Comparison of ENCODE assay signal across 21 cellular contexts in genomic region chr6:147546501-147547368, GRCh38. TPM values are rescaled to one million over a fixed set of nuclear protein-coding genes. Genes with fewer than 3 reads are reported as not detected.
"Had no signal": no experiment of that assay in that cellular context is flagged by ENCODE, and none has a peak within 500 bp of the region (broad histone marks: within the 10 kb centered on the region; RNA-seq: fewer than 3 reads in every experiment).

No MANE protein-coding gene starts in this region.

- H3K4me1 ChIP-seq: body of pancreas, psoas muscle, upper lobe of right lung had no signal

- H3K36me3 ChIP-seq: esophagus squamous epithelium, stomach, thoracic aorta, upper lobe of right lung had no signal

- H3K4me3 ChIP-seq: body of pancreas, esophagus squamous epithelium, psoas muscle, stomach, thoracic aorta, upper lobe of right lung had no signal

- H3K9me3 ChIP-seq: body of pancreas, psoas muscle, thoracic aorta, upper lobe of right lung had no signal

- ATAC-seq: body of pancreas, left colon, psoas muscle, sciatic nerve, upper lobe of right lung, WTC11 had no signal

- DNase-seq: activated CD4-positive, alpha-beta T cell treated with anti-CD3 and anti-CD28 coated beads for 48 hours; activated CD8-positive, alpha-beta memory T cell treated with anti-CD3 and anti-CD28 coated beads for 24 hours; activated gamma-delta T cell treated with Interleukin-2 at 50 U/mL for 16 hours; amygdala; body of pancreas; central memory CD4-positive, alpha-beta T cell; cortex of kidney; effector CD4-positive, alpha-beta T cell; esophagus squamous epithelium; foreskin fibroblast; left colon; mesenchymal stem cell; psoas muscle; stimulated activated CD4-positive, alpha-beta T cell treated with anti-CD3 and anti-CD28 coated beads, Interleukin-1b, Interleukin-23, amount 100 ng/mL, for 48 hours; stomach; SW 1271; upper lobe of right lung had no signal

- H3K27me3 ChIP-seq: body of pancreas, esophagus squamous epithelium, stomach, upper lobe of right lung had no signal

- H3K27ac ChIP-seq: body of pancreas, psoas muscle, stomach, thoracic aorta, upper lobe of right lung had no signal

RNA-seq across cellular contexts. Expression of gene SAMD5, which starts 38.2 kb away (rescaled TPM):
- total RNA-seq: T-helper 2 cell treated with Interferon-gamma antibody and Interleukin-4, amounts not matched to agents 100 ng/mL and 5 ng/mL, for 36 hours had no signal
